ENCODE assay signal across 8 cellular contexts in the genomic region with DNA sequence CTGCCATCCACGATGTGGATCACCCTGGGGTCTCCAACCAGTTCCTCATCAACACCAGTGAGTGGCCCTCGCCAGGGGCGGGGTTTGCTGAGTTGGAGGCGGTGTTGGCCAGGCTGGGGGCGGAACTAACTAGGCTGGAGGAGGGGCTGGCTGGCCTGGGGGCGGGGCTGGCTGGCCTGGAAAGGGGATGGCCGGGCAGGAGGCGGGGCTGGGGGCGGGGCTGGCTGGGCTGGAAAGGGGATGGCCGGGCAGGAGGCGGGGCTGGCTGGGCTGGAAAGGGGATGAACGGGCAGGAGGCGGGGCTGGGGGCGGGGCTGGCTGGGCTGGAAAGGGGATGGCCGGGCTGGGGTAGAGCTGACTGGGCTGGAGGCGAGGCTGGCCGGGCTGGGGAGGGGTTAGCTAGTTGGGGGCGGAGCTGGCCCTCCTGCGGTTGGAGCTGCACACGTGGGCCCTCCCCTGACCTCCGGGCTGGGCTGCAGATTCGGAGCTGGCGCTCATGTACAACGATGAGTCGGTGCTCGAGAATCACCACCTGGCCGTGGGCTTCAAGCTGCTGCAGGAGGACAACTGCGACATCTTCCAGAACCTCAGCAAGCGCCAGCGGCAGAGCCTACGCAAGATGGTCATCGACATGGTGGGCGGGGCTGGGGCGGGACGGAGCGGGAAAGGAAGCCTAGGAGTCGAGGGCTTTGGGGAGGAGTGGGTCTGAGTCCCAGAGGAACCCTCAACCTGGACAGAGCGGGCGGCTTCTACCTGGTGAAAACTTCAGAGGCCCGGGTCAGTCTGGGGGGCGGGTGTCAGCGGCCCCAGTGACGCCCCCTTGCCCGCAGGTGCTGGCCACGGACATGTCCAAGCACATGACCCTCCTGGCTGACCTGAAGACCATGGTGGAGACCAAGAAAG. TPM values are rescaled to one million over a fixed set of nuclear protein-coding genes. Genes with fewer than 3 reads are reported as not detected.
DNase-seq lines count a peak whose midpoint lies in the region; ATAC-seq and TF ChIP-seq lines count a peak whose summit lies in the region.

No MANE protein-coding gene starts in this region.

- peak overlapping the region; percentile 35 for H3K4me3 ChIP-seq in HL-60 (replicated peaks; ENCODE audit: insufficient read depth, low read length)
- H3K4me3 ChIP-seq in SJCRH30 = no peak overlapping the region
- peak overlapping the region in 4 of 5 donors; percentile 46 to 56 (median 51) for H3K4me3 ChIP-seq in subcutaneous abdominal adipose tissue (ENCODE audit: low read depth in 1 of 5, low read length in 5 of 5)

- ATAC-seq in GM19324 (IDR thresholded peaks at IDR 0.05; ENCODE audit: low FRiP score, unreplicated experiment) = peak; percentile 85

- no peaks in the 10 kb centered on the region for H3K4me1 ChIP-seq in SJCRH30
- peaks cover 0 to 6% (median 6%) of the 10 kb centered on the region in 5 donors for H3K4me1 ChIP-seq in subcutaneous abdominal adipose tissue (ENCODE audit: control insufficient read depth in 5 of 5, insufficient read depth in 5 of 5, low read length in 5 of 5)

- DNase-seq in AG09319 (ENCODE audit: extremely low read depth, low read depth) = peak; percentile 77
- DNase-seq in HL-60 (ENCODE audit: low read depth in 1 of 2, low spot score in 1 of 2) = peak; percentile 85 to 90
- DNase-seq in SJCRH30 = peak; percentile 72 to 84
- peak; percentile 90 for DNase-seq in activated naive CD4-positive, alpha-beta T cell treated with anti-CD3 and anti-CD28 coated beads, Interleukin-2, amount 10 ng/mL, durations not matched to agents 7 days and 5 days
- peak; percentile 89 for DNase-seq in globus pallidus (ENCODE audit: low spot score)
- peak in 55 of 56 donors; percentile 18 to 98 (median 80) for DNase-seq in nucleus accumbens (lab: John Stamatoyannopoulos, UW)

- no peak overlapping the region for H3K27ac Mint-ChIP-seq in activated naive CD4-positive, alpha-beta T cell treated with anti-CD3 and anti-CD28 coated beads, Interleukin-2, amount 10 ng/mL, durations not matched to agents 7 days and 5 days

- H3K36me3 ChIP-seq in SJCRH30 (no peaks in the 10 kb centered on the region), subcutaneous abdominal adipose tissue (ENCODE audit: control insufficient read depth in 5 of 5, insufficient read depth in 5 of 5, low read length in 5 of 5) (peaks cover 0 to 59% (median 29%) of the 10 kb centered on the region in 5 donors)

- no peak for TF ChIP-seq CTCF in AG09319 (IDR thresholded peaks at IDR 0.05; ENCODE audit: low read depth, low read length)
- no peak for TF ChIP-seq CTCF in HL-60 (IDR thresholded peaks at IDR 0.05; ENCODE audit: insufficient read depth, low read length)

- H3K27ac ChIP-seq in HL-60 (replicated peaks) (no peak overlapping the region), SJCRH30 (peak overlapping the region; percentile 30; the same call in 1 of the 2 replicates), subcutaneous abdominal adipose tissue (ENCODE audit: low read depth, low read length) (no peak overlapping the region)

- no peaks in the 10 kb centered on the region for H3K9me3 Mint-ChIP-seq in activated naive CD4-positive, alpha-beta T cell treated with anti-CD3 and anti-CD28 coated beads, Interleukin-2, amount 10 ng/mL, durations not matched to agents 7 days and 5 days

- H3K27me3 ChIP-seq in HL-60 (ENCODE audit: insufficient read depth, poor library complexity, severe bottlenecking) (no peaks in the 10 kb centered on the region), SJCRH30 (no peaks in the 10 kb centered on the region), subcutaneous abdominal adipose tissue (ENCODE audit: control insufficient read depth in 5 of 5, insufficient read depth in 4 of 5, low read length in 5 of 5) (no peaks in the 10 kb centered on the region)

- H3K9me3 ChIP-seq in SJCRH30 (replicated peaks) (no peaks in the 10 kb centered on the region), subcutaneous abdominal adipose tissue (ENCODE audit: control insufficient read depth in 5 of 5, low read length in 5 of 5) (no peaks in the 10 kb centered on the region)

- peaks cover 24% of the 10 kb centered on the region for H3K27me3 Mint-ChIP-seq in activated naive CD4-positive, alpha-beta T cell treated with anti-CD3 and anti-CD28 coated beads, Interleukin-2, amount 10 ng/mL, durations not matched to agents 7 days and 5 days

- peak overlapping the region in 1 of 5 donors; percentile 17 for H3K9ac ChIP-seq in subcutaneous abdominal adipose tissue (ENCODE audit: low read length in 5 of 5)

- H3K4me1 Mint-ChIP-seq in activated naive CD4-positive, alpha-beta T cell treated with anti-CD3 and anti-CD28 coated beads, Interleukin-2, amount 10 ng/mL, durations not matched to agents 7 days and 5 days = peaks cover 14% of the 10 kb centered on the region

- H3K36me3 Mint-ChIP-seq in activated naive CD4-positive, alpha-beta T cell treated with anti-CD3 and anti-CD28 coated beads, Interleukin-2, amount 10 ng/mL, durations not matched to agents 7 days and 5 days = peaks cover 7% of the 10 kb centered on the region

- CTCF ChIA-PET in activated naive CD4-positive, alpha-beta T cell treated with anti-CD3 and anti-CD28 coated beads, Interleukin-2, amount 10 ng/mL, durations not matched to agents 7 days and 5 days (lab: Charles Lee) = no interaction called here

- H3K4me3 Mint-ChIP-seq in activated naive CD4-positive, alpha-beta T cell treated with anti-CD3 and anti-CD28 coated beads, Interleukin-2, amount 10 ng/mL, durations not matched to agents 7 days and 5 days = no peak overlapping the region

RNA-seq across cellular contexts. Expression of gene PDE4A, which starts 41.0 kb away (rescaled TPM):
- total RNA-seq in SJCRH30 (2014; rRNA removed; shearing (Covaris generic)) = 3.7 and 4.2 TPM in 2 replicates

RNA-seq across cellular contexts. Expression of gene KEAP1, which starts 41.9 kb away (rescaled TPM):
- 45.3 and 50.5 TPM in 2 replicates for total RNA-seq in SJCRH30 (2014; rRNA removed; shearing (Covaris generic))

RNA-seq across cellular contexts. Expression of gene S1PR5, which starts 55.9 kb away (rescaled TPM):
- 2.4 and 2.6 TPM in 2 replicates for total RNA-seq in SJCRH30 (2014; rRNA removed; shearing (Covaris generic))

RNA-seq across cellular contexts. Expression of gene CDC37, which starts 58.0 kb away (rescaled TPM):
- 118 and 130 TPM in 2 replicates for total RNA-seq in SJCRH30 (2014; rRNA removed; shearing (Covaris generic))
